2 cellular contexts compared by ENCODE assay signal in genomic region chr16:57966133-57966805, GRCh38.
TF ChIP-seq lines count a peak whose summit lies in the region.

No MANE protein-coding gene starts in this region.

TF ChIP-seq in IMR-90, 13 proteins besides CTCF, POLR2A, EP300 and RAD21:
- TF ChIP-seq RFX5 (IDR thresholded peaks at IDR 0.05; ENCODE audit: low read depth, low read length) (no peak), MAZ (IDR thresholded peaks at IDR 0.05; ENCODE audit: borderline replicate concordance, low read depth, low read length) (no peak), CEBPB (IDR thresholded peaks at IDR 0.05; ENCODE audit: low read depth, low read length) (no peak), ELK1 (IDR thresholded peaks at IDR 0.05; ENCODE audit: borderline replicate concordance, low read depth, low read length) (no peak), CHD1 (IDR thresholded peaks at IDR 0.05; ENCODE audit: low read depth, low read length) (no peak), USF2 (IDR thresholded peaks at IDR 0.05; ENCODE audit: low read depth, low read length) (no peak)
TF ChIP-seq in IMR-90: peak in this region for 0.

TF ChIP-seq in K562, 482 proteins besides CTCF, POLR2A, EP300 and RAD21:
- TF ChIP-seq MAFG (tag; conservative IDR thresholded peaks at IDR 0.05) (peak; percentile 35; the same call in 1 of the 2 replicates), NFE2 (IDR thresholded peaks at IDR 0.05; ENCODE audit: low read depth) (peak; percentile 20; the same call in 1 of the 2 replicates), ZNF133 (CRISPR knock-in tag; IDR thresholded peaks at IDR 0.05) (no peak)
